19 cellular contexts compared by ENCODE assay signal in the genomic region with DNA sequence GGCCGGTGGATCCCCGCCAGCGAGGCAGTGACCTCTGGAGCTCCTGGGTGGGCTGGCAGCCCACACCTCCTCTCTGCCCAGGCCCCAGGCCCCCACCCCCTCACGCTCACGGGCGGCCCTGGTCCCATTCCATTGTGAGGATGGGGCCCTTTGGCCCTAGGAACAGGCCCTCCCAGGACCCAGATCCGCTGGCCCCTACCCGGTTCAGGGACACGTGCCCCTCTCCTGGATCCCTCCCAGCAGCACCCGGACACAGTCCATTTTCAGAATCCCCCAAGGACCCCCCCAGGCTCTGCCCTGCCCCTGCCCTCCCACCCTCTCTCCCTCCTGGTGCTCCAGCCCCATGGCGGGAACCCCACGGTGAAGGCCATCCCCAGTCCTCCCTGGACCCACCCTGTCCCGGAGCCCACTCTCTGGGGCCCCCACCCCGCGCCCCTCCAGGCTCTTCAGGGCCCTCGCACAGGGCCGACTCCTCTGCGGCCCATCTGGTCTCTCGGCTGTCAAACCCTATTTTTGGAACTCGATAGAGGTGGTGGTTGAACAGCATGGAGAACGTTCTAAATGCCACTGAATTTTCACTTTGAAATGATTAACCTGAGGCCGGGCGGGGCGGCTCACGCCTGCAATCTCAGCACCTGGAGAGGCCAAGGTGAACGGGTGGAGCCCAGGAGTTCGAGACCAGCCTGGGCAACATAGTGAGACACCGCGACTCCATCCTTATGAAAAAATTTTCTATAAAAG. TPM values are rescaled to one million over a fixed set of nuclear protein-coding genes. Genes with fewer than 3 reads are reported as not detected.
DNase-seq lines count a peak whose midpoint lies in the region; ATAC-seq, FAIRE-seq and TF ChIP-seq lines count a peak whose summit lies in the region.
"Had no signal": no experiment of that assay in that cellular context is flagged by ENCODE, and none has a peak within 500 bp of the region (broad histone marks: within the 10 kb centered on the region; RNA-seq: fewer than 3 reads in every experiment).

No MANE protein-coding gene starts in this region.

- TF ChIP-seq POLR2A in right lobe of liver (IDR thresholded peaks at IDR 0.05): no peak

- FAIRE-seq in small intestine (lab: Jason Lieb, UNC): no peak

- peak in 1 of 4 donors; percentile 19 for ATAC-seq in right lobe of liver
- ATAC-seq: activated T-cell treated with anti-CD3 and anti-CD28 coated beads, Interleukin-2, amount 50 U/mL, for 72 hours; stimulated activated naive B cell treated with anti-CD40 and anti-IgM and Interleukin-4, amounts not matched to agents 10 μg/mL and 1 μg/mL and 100 μg/mL, for 72 hours had no signal

- CTCF ChIA-PET in activated naive CD4-positive, alpha-beta T cell treated with anti-CD3 and anti-CD28 coated beads for 36 hours (lab: Charles Lee): interaction anchor here (0.6 kb wide), 1 partner anchor 34 kb away, joined by 3 read pairs; no protein-coding TSS in a partner anchor

- peak overlapping the region; percentile 51 for H3K27ac ChIP-seq in HUES6 (ENCODE audit: low read depth, low read length)
- no peak overlapping the region for H3K27ac ChIP-seq in right lobe of liver
- peak overlapping the region; percentile 93 to 99 for H3K27ac ChIP-seq in small intestine (ENCODE audit: low read depth in 1 of 2, low read length in 1 of 2)
- H3K27ac ChIP-seq: coronary artery, esophagus muscularis mucosa had no signal

- no peak for TF ChIP-seq CTCF in right lobe of liver (IDR thresholded peaks at IDR 0.05)
- no peak for TF ChIP-seq CTCF in nephron progenitor cell (IDR thresholded peaks at IDR 0.05)

- H3K27me3 ChIP-seq in HUES6 (ENCODE audit: control insufficient read depth, insufficient read depth, low read length) (peaks cover 13% of the 10 kb centered on the region; the same call in 1 of the 2 replicates), right lobe of liver (no peaks in the 10 kb centered on the region), small intestine (ENCODE audit: control insufficient read depth in 2 of 2, insufficient read depth in 2 of 2, low read length in 2 of 2) (no peaks in the 10 kb centered on the region)
- H3K27me3 ChIP-seq: esophagus muscularis mucosa had no signal

- no peaks in the 10 kb centered on the region for H3K36me3 ChIP-seq in HUES6 (ENCODE audit: control insufficient read depth, insufficient read depth, low read length)
- H3K36me3 ChIP-seq in right lobe of liver: no peaks in the 10 kb centered on the region
- H3K36me3 ChIP-seq in small intestine (ENCODE audit: control insufficient read depth in 2 of 2, insufficient read depth in 2 of 2, low read length in 2 of 2): peaks cover 0 to 2% of the 10 kb centered on the region in 2 donors

- intact Hi-C loops in right lobe of liver (cut with DNase I): no loop called here
- intact Hi-C loops in activated naive CD4-positive, alpha-beta T cell treated with anti-CD3 and anti-CD28 coated beads for 36 hours (cut with micrococcal nuclease): no loop called here

- DNase-seq in cerebellar cortex (ENCODE audit: low spot score) (peak; percentile 41), right lobe of liver (peak in 2 of 3 donors; percentile 6 to 48), small intestine (peak; percentile 85), NCI-H748 treated with DMSO at 0.1 percent for 48 hours (lab: John Stamatoyannopoulos, UW) (no peak), nephron progenitor cell (no peak)
- DNase-seq in stimulated activated naive CD4-positive, alpha-beta T cell treated with Interleukin-2 at 50 U/mL for 16 hours (lab: John Stamatoyannopoulos, UW): no peak
- DNase-seq in activated naive CD4-positive, alpha-beta T cell treated with anti-CD3 and anti-CD28 coated beads for 36 hours: no peak
- DNase-seq: activated CD4-positive, alpha-beta T cell treated with anti-CD3 and anti-CD28 coated beads, Interleukin-2, amount 50 U/mL, for 4 hours; activated T-cell treated with anti-CD3 and anti-CD28 coated beads, Interleukin-2, amount 50 U/mL, for 72 hours; HFFc6; Karpas-422; NCI-H1694; OCI-M1; stimulated activated naive B cell treated with anti-CD40 and anti-IgM and Interleukin-4, amounts not matched to agents 10 μg/mL and 1 μg/mL and 100 μg/mL, for 72 hours had no signal

- peaks cover 53% of the 10 kb centered on the region for H3K27me3 Mint-ChIP-seq in nephron progenitor cell (ENCODE audit: low read depth, poor library complexity)
- no peaks in the 10 kb centered on the region for H3K27me3 Mint-ChIP-seq in activated naive CD4-positive, alpha-beta T cell treated with anti-CD3 and anti-CD28 coated beads for 36 hours (ENCODE audit: low read depth)

- no peaks in the 10 kb centered on the region for H3K9me3 ChIP-seq in HUES6 (ENCODE audit: control insufficient read depth, insufficient read depth, low read depth, low read length)
- no peaks in the 10 kb centered on the region for H3K9me3 ChIP-seq in right lobe of liver
- H3K9me3 ChIP-seq in small intestine (ENCODE audit: control insufficient read depth, low read depth): no peaks in the 10 kb centered on the region
- H3K9me3 ChIP-seq: esophagus muscularis mucosa had no signal

- H3K4me1 ChIP-seq in HUES6 (ENCODE audit: control insufficient read depth, insufficient read depth, low read length) (peaks cover 22% of the 10 kb centered on the region), right lobe of liver (no peaks in the 10 kb centered on the region), small intestine (ENCODE audit: control insufficient read depth in 2 of 2, insufficient read depth in 1 of 2, low read depth in 1 of 2, low read length in 1 of 2) (peaks cover 0 to 2% of the 10 kb centered on the region in 2 donors)
- H3K4me1 ChIP-seq: esophagus muscularis mucosa had no signal

- no peak overlapping the region for H3K27ac Mint-ChIP-seq in nephron progenitor cell
- no peak overlapping the region for H3K27ac Mint-ChIP-seq in activated naive CD4-positive, alpha-beta T cell treated with anti-CD3 and anti-CD28 coated beads for 36 hours
- H3K27ac Mint-ChIP-seq: activated T-cell treated with anti-CD3 and anti-CD28 coated beads, Interleukin-2, amount 50 U/mL, for 72 hours; HFFc6 had no signal

- H3K4me3 ChIP-seq in HUES6 (ENCODE audit: low read depth, low read length) (no peak overlapping the region), right lobe of liver (no peak overlapping the region), small intestine (ENCODE audit: low read depth in 1 of 2, low read length in 2 of 2) (peak overlapping the region in 1 of 2 donors; percentile 10)
- H3K4me3 ChIP-seq: coronary artery, esophagus muscularis mucosa had no signal

- H3K36me3 Mint-ChIP-seq in nephron progenitor cell (ENCODE audit: low read depth): no peaks in the 10 kb centered on the region
- H3K36me3 Mint-ChIP-seq in activated naive CD4-positive, alpha-beta T cell treated with anti-CD3 and anti-CD28 coated beads for 36 hours (ENCODE audit: low read depth): no peaks in the 10 kb centered on the region

- peaks cover 7% of the 10 kb centered on the region for H3K9me3 Mint-ChIP-seq in nephron progenitor cell
- no peaks in the 10 kb centered on the region for H3K9me3 Mint-ChIP-seq in activated naive CD4-positive, alpha-beta T cell treated with anti-CD3 and anti-CD28 coated beads for 36 hours
- H3K9me3 Mint-ChIP-seq: HFFc6, neural crest cell had no signal

- 84% methylated on average over 17 of the region's 29 CpGs for WGBS in right lobe of liver (ENCODE audit: insufficient coverage, low coverage, low lambda C conversion rate, missing lambda C conversion rate)
- 23 to 57% (median 33%) methylated on average over 25 to 29 of the region's 29 CpGs for WGBS in small intestine, 3 donors

- no peak overlapping the region for H3K9ac ChIP-seq in HUES6 (ENCODE audit: low read length)

- H3K4me3 Mint-ChIP-seq in nephron progenitor cell: no peak overlapping the region
- no peak overlapping the region for H3K4me3 Mint-ChIP-seq in activated naive CD4-positive, alpha-beta T cell treated with anti-CD3 and anti-CD28 coated beads for 36 hours
- H3K4me3 Mint-ChIP-seq: activated T-cell treated with anti-CD3 and anti-CD28 coated beads, Interleukin-2, amount 50 U/mL, for 72 hours; HFFc6; neural crest cell; stimulated activated naive B cell treated with anti-CD40 and anti-IgM and Interleukin-4, amounts not matched to agents 10 μg/mL and 1 μg/mL and 100 μg/mL, for 72 hours had no signal

- H3K4me1 Mint-ChIP-seq in nephron progenitor cell: peaks cover 6% of the 10 kb centered on the region
- peaks cover 7% of the 10 kb centered on the region for H3K4me1 Mint-ChIP-seq in activated naive CD4-positive, alpha-beta T cell treated with anti-CD3 and anti-CD28 coated beads for 36 hours (ENCODE audit: low read depth)
- H3K4me1 Mint-ChIP-seq: neural crest cell had no signal

RNA-seq across cellular contexts. Expression of a gene that starts 8.1 kb away (rescaled TPM):
- total RNA-seq in right lobe of liver: 1 to 10 TPM; 1.4 to 4.2 (median 2.7) TPM
- polyA plus RNA-seq in small intestine: 100 to 1,000 TPM in 2 of 3 donors, 10 to 100 TPM in 1; 69.2 to 113 (median 102) TPM
- 1 to 10 TPM; 8.0 to 9.9 TPM for total RNA-seq in activated naive CD4-positive, alpha-beta T cell treated with anti-CD3 and anti-CD28 coated beads for 36 hours

RNA-seq across cellular contexts. Expression of a gene that starts 28.9 kb away (rescaled TPM):
- total RNA-seq in right lobe of liver: 1 to 10 TPM; 3.2 to 6.5 (median 4.0) TPM
- polyA plus RNA-seq in small intestine: 10 to 100 TPM in 1 of 3 donors, 1 to 10 TPM in 2; 8.9 to 10.6 (median 8.9) TPM
- 10 to 100 TPM; 12.6 to 15.2 TPM for total RNA-seq in activated naive CD4-positive, alpha-beta T cell treated with anti-CD3 and anti-CD28 coated beads for 36 hours

RNA-seq across cellular contexts. Expression of a gene that starts 36.6 kb away (rescaled TPM):
- total RNA-seq in right lobe of liver: not detected
- 1 to 10 TPM in 1 of 3 donors, under 1 TPM in 2; 0.81 to 1.4 (median 0.89) TPM for polyA plus RNA-seq in small intestine
- total RNA-seq in activated naive CD4-positive, alpha-beta T cell treated with anti-CD3 and anti-CD28 coated beads for 36 hours: not detected
- total RNA-seq: activated T-cell treated with anti-CD3 and anti-CD28 coated beads, Interleukin-2, amount 50 U/mL, for 72 hours; neural crest cell; skeletal muscle tissue had no signal

Comparison
In these comparisons a context has a peak if more than half of its experiments do, and no peak if none do; other contexts are left out.
1. H3K27ac ChIP-seq: peak in HUES6 (single experiment) and small intestine (2 of 2); none in right lobe of liver (0 of 3).
2. DNase-seq: peak in cerebellar cortex (single experiment), right lobe of liver (2 of 3) and small intestine (single experiment); none in NCI-H748 treated with DMSO at 0.1 percent for 48 hours (single experiment), nephron progenitor cell (single experiment), stimulated activated naive CD4-positive, alpha-beta T cell treated with Interleukin-2 at 50 U/mL for 16 hours (single experiment) and activated naive CD4-positive, alpha-beta T cell treated with anti-CD3 and anti-CD28 coated beads for 36 hours (single experiment).